9 cellular contexts compared by ENCODE assay signal in the genomic region with DNA sequence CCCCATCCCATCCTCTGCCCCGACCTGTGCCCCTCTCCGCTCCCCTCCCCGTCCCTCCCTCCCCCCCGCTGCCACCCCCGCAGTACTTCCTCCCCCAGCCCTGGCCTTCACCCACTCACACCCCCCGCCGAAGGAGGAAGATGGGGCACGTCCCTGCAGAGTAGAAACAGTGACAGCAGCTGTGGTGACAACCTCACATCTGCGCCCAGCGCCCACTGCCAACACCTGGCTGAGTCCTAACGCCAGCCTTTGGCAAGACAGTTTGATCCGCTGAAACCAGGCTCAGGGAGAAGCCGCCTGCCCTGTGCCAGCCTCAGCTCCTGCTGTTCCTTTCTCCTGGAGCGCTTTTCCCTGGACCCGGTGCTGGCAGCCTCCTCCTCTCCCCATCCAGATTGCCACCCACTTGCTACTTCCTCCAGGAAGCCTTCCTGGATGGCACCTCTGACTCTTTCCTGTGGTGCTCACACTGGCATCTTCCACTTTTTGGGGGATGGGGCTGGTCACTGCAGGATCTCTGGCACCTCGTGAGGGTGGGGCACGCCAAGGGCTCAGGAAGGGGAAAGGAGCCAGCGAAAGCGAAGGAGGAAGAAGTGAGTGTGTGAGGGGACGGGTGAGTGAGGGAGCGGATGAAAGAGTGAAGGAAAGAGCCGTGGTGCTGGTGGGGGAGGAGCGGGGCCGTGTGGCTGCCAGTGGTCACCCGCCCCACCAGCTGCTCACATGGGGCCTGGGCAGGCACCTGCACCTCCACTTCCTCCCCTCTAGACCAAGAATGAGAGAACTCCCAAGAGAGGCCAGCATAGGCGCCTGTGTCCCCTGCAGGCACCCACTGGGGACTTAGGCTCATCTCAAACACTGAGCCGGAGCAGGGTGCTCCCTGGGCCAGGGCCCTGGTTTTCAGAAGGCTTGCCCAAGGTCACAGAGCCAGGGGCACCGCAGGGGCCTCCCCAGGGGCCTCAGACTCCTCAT. TPM values are rescaled to one million over a fixed set of nuclear protein-coding genes. Genes with fewer than 3 reads are reported as not detected.
DNase-seq lines count a peak whose midpoint lies in the region; ATAC-seq and FAIRE-seq lines count a peak whose summit lies in the region.
"Had no signal": no experiment of that assay in that cellular context is flagged by ENCODE, and none has a peak within 500 bp of the region (broad histone marks: within the 10 kb centered on the region; RNA-seq: fewer than 3 reads in every experiment).

No MANE protein-coding gene starts in this region.

- no peaks in the 10 kb centered on the region for H3K9me3 ChIP-seq in neuronal stem cell (replicated peaks in 1 of 2; ENCODE audit: control insufficient read depth in 2 of 2, insufficient read depth in 1 of 2, low read depth in 1 of 2, low read length in 2 of 2)

- H3K4ac ChIP-seq in neuronal stem cell (ENCODE audit: low read length): no peak overlapping the region

- peak overlapping the region; percentile 41 for H2BK12ac ChIP-seq in neuronal stem cell (ENCODE audit: low read length)

- peak overlapping the region; percentile 37 for H2BK15ac ChIP-seq in neuronal stem cell (ENCODE audit: low read length)

- DNase-seq in GM18507 (ENCODE audit: extremely low spot score, insufficient read length, low read depth): peak; percentile 60
- peak; percentile 41 for DNase-seq in activated T-cell treated with anti-CD3 and anti-CD28 coated beads, Interleukin-2, amount 50 U/mL, for 4 hours
- DNase-seq in neuronal stem cell (ENCODE audit: low spot score): no peak
- DNase-seq in cerebellum (ENCODE audit: low spot score): no peak
- DNase-seq in H7: no peak
- no peak for DNase-seq in NCI-H187 (lab: John Stamatoyannopoulos, UW)
- DNase-seq: PC-3 had no signal

- H2BK5ac ChIP-seq in neuronal stem cell (ENCODE audit: low read length): no peak overlapping the region

- H3K4me3 Mint-ChIP-seq in activated T-cell treated with anti-CD3 and anti-CD28 coated beads, Interleukin-2, amount 50 U/mL, for 4 hours: no peak overlapping the region

- no peak overlapping the region for H2AK5ac ChIP-seq in neuronal stem cell (ENCODE audit: low read depth, low read length)

- FAIRE-seq in GM18507 (lab: Jason Lieb, UNC): peak; percentile 65

- no peak overlapping the region for H3K18ac ChIP-seq in neuronal stem cell (ENCODE audit: low read length)

- H3K27ac ChIP-seq in neuronal stem cell (replicated peaks; ENCODE audit: low read length): no peak overlapping the region

- no peak overlapping the region for H2AFZ ChIP-seq in neuronal stem cell (ENCODE audit: low read length)

- peak overlapping the region; percentile 43 for H3K23ac ChIP-seq in neuronal stem cell (ENCODE audit: low read depth, low read length, poor library complexity)

- ATAC-seq in HG02759 (IDR thresholded peaks at IDR 0.05; ENCODE audit: unreplicated experiment): peak; percentile 63
- peak in 1 of 2 donors; percentile 44 for ATAC-seq in activated T-cell treated with anti-CD3 and anti-CD28 coated beads, Interleukin-2, amount 50 U/mL, for 4 hours
- ATAC-seq in GM21515 (IDR thresholded peaks at IDR 0.05; ENCODE audit: unreplicated experiment): no peak
- ATAC-seq: PC-3 had no signal

- no peaks in the 10 kb centered on the region for H3K36me3 Mint-ChIP-seq in activated T-cell treated with anti-CD3 and anti-CD28 coated beads, Interleukin-2, amount 50 U/mL, for 4 hours (ENCODE audit: insufficient read depth)

- no peak overlapping the region for H3K9ac ChIP-seq in neuronal stem cell (ENCODE audit: low read depth, low read length, poor library complexity)

- peaks cover 16 to 27% of the 10 kb centered on the region in 2 donors for H3K4me1 ChIP-seq in neuronal stem cell (ENCODE audit: control insufficient read depth in 2 of 2, insufficient read depth in 1 of 2, low read depth in 1 of 2, low read length in 2 of 2)

- peaks cover 8% of the 10 kb centered on the region for H3K79me1 ChIP-seq in neuronal stem cell (ENCODE audit: low read depth, low read length)

- H3K4me1 Mint-ChIP-seq in activated T-cell treated with anti-CD3 and anti-CD28 coated beads, Interleukin-2, amount 50 U/mL, for 4 hours (ENCODE audit: low read depth): peaks cover 46% of the 10 kb centered on the region

- no peaks in the 10 kb centered on the region for H3K27me3 Mint-ChIP-seq in activated T-cell treated with anti-CD3 and anti-CD28 coated beads, Interleukin-2, amount 50 U/mL, for 4 hours (ENCODE audit: low read depth)

- H3K4me3 ChIP-seq in neuronal stem cell (ENCODE audit: low read length in 2 of 2) (no peak overlapping the region), H7 (ENCODE audit: insufficient read depth, low read depth, low read length) (no peak overlapping the region)

- H3K9me3 Mint-ChIP-seq in activated T-cell treated with anti-CD3 and anti-CD28 coated beads, Interleukin-2, amount 50 U/mL, for 4 hours: no peaks in the 10 kb centered on the region

- H3K27me3 ChIP-seq in neuronal stem cell (ENCODE audit: control insufficient read depth in 3 of 3, insufficient read depth in 3 of 3, low read depth in 1 of 3, low read length in 3 of 3): no peaks in the 10 kb centered on the region
- H3K27me3 ChIP-seq in H7 (ENCODE audit: control insufficient read depth, insufficient read depth, low read length): no peaks in the 10 kb centered on the region

- WGBS in neuronal stem cell (ENCODE audit: extremely low coverage in 2 of 2, insufficient read length in 2 of 2, insufficient replicate concordance in 1 of 2), 2 donors: 100% methylated on average over 4 of the region's 28 CpGs; no CpG with 5 or more reads in 1 of the 2 donors

- H3K4me2 ChIP-seq in neuronal stem cell (ENCODE audit: insufficient read depth, low read length, poor library complexity, severe bottlenecking): no peak overlapping the region

- H4K91ac ChIP-seq in neuronal stem cell (ENCODE audit: low read depth, low read length, poor library complexity): no peak overlapping the region

- no peak overlapping the region for H3K14ac ChIP-seq in neuronal stem cell (ENCODE audit: low read length)

- H3K36me3 ChIP-seq in neuronal stem cell (replicated peaks in 1 of 2; ENCODE audit: control insufficient read depth in 2 of 2, insufficient read depth in 2 of 2, low read length in 2 of 2): no peaks in the 10 kb centered on the region
- no peaks in the 10 kb centered on the region for H3K36me3 ChIP-seq in H7 (replicated peaks; ENCODE audit: control insufficient read depth, insufficient read depth, low read length)

- no peak overlapping the region for H4K8ac ChIP-seq in neuronal stem cell (ENCODE audit: low read depth, low read length)

- H2BK120ac ChIP-seq in neuronal stem cell (ENCODE audit: low read depth, low read length): no peak overlapping the region

RNA-seq across cellular contexts. Expression of a gene that starts 27.0 kb away (rescaled TPM):
- total RNA-seq in activated T-cell treated with anti-CD3 and anti-CD28 coated beads, Interleukin-2, amount 50 U/mL, for 4 hours: 10 to 100 TPM; 14.2 to 17.3 (median 15.9) TPM
- polyA plus RNA-seq in neuronal stem cell (2013, experiment 1 of 2): 3.8 TPM
- polyA plus RNA-seq in neuronal stem cell (2013, experiment 2 of 2): 4.0 TPM
- 2.8 TPM for total RNA-seq in cerebellum
- total RNA-seq in H7 (2014; rRNA removed; shearing (Covaris generic)): 1.1 and 1.7 TPM in 2 replicates

Comparison
In these comparisons a context has a peak if more than half of its experiments do, and no peak if none do; other contexts are left out.
1. DNase-seq: peak in GM18507 (single experiment) and activated T-cell treated with anti-CD3 and anti-CD28 coated beads, Interleukin-2, amount 50 U/mL, for 4 hours (single experiment); none in neuronal stem cell (single experiment), cerebellum (single experiment), H7 (single experiment) and NCI-H187 (0 of 2).